In the genomic region with DNA sequence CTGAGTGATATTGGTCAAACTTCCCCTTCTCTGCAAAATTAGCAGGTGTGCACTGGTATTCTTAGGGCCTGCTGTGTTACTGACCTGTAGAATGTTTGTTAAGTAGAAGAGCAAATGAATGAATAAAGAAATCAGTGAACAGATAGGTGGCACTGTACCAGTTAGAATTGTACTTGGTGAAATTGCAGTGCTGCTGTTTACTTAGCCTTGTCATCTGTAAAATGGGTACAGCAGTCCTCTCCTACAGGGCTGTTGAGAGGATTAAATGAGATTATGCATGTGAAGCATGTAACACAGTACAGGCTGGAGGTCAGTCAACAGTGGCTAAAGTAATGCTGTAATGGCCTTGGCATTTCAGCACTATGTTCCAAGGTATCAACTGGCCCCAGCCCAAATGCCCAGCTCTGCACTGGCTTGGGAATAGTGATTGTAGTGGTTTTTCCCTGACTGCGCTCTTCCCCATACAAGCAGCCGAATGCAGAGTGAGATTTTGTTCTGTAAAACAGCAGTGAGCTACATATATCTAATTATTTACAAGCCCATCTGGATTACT, we compare ENCODE assay signal across 5 cellular contexts.
TF ChIP-seq lines count a peak whose summit lies in the region.

No MANE protein-coding gene starts in this region.

TF ChIP-seq in SK-N-SH treated with all-trans-retinoic acid at 6 μM for 48 hours, 23 proteins besides CTCF, POLR2A, EP300 and RAD21:
- TF ChIP-seq ZNF70 (CRISPR knock-in tag; IDR thresholded peaks at IDR 0.05) (no peak), ZFP3 (CRISPR knock-in tag; IDR thresholded peaks at IDR 0.05) (peak; percentile 54; the same call in 1 of the 2 replicates), ARNTL (CRISPR knock-in tag; IDR thresholded peaks at IDR 0.05; ENCODE audit: borderline replicate concordance, low read depth) (no peak)
- TF ChIP-seq, protein P1, sequence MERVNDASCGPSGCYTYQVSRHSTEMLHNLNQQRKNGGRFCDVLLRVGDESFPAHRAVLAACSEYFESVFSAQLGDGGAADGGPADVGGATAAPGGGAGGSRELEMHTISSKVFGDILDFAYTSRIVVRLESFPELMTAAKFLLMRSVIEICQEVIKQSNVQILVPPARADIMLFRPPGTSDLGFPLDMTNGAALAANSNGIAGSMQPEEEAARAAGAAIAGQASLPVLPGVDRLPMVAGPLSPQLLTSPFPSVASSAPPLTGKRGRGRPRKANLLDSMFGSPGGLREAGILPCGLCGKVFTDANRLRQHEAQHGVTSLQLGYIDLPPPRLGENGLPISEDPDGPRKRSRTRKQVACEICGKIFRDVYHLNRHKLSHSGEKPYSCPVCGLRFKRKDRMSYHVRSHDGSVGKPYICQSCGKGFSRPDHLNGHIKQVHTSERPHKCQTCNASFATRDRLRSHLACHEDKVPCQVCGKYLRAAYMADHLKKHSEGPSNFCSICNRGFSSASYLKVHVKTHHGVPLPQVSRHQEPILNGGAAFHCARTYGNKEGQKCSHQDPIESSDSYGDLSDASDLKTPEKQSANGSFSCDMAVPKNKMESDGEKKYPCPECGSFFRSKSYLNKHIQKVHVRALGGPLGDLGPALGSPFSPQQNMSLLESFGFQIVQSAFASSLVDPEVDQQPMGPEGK (CRISPR knock-in tag; IDR thresholded peaks at IDR 0.05; ENCODE audit: borderline replicate concordance), result no peak
- TF ChIP-seq, protein P2, sequence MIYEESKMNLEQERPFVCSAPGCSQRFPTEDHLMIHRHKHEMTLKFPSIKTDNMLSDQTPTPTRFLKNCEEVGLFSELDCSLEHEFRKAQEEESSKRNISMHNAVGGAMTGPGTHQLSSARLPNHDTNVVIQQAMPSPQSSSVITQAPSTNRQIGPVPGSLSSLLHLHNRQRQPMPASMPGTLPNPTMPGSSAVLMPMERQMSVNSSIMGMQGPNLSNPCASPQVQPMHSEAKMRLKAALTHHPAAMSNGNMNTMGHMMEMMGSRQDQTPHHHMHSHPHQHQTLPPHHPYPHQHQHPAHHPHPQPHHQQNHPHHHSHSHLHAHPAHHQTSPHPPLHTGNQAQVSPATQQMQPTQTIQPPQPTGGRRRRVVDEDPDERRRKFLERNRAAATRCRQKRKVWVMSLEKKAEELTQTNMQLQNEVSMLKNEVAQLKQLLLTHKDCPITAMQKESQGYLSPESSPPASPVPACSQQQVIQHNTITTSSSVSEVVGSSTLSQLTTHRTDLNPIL (CRISPR knock-in tag; IDR thresholded peaks at IDR 0.05; ENCODE audit: low read depth), result no peak
TF ChIP-seq in SK-N-SH treated with all-trans-retinoic acid at 6 μM for 48 hours: peak in this region for 1.

TF ChIP-seq in SK-N-SH, 30 proteins besides CTCF, POLR2A, EP300 and RAD21 (continues in another document):
- TF ChIP-seq CHD2 (IDR thresholded peaks at IDR 0.05; ENCODE audit: low read length, partially characterized antibody) (no peak), RCOR1 (IDR thresholded peaks at IDR 0.05; ENCODE audit: low read length) (no peak), FOSL2 (IDR thresholded peaks at IDR 0.05; ENCODE audit: borderline replicate concordance, low read depth) (no peak), TCF12 (IDR thresholded peaks at IDR 0.05) (no peak)
- TF ChIP-seq, protein P3, sequence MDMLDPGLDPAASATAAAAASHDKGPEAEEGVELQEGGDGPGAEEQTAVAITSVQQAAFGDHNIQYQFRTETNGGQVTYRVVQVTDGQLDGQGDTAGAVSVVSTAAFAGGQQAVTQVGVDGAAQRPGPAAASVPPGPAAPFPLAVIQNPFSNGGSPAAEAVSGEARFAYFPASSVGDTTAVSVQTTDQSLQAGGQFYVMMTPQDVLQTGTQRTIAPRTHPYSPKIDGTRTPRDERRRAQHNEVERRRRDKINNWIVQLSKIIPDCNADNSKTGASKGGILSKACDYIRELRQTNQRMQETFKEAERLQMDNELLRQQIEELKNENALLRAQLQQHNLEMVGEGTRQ (IDR thresholded peaks at IDR 0.05; ENCODE audit: borderline replicate concordance, low read depth, low read length), result no peak
- TF ChIP-seq, protein P4, sequence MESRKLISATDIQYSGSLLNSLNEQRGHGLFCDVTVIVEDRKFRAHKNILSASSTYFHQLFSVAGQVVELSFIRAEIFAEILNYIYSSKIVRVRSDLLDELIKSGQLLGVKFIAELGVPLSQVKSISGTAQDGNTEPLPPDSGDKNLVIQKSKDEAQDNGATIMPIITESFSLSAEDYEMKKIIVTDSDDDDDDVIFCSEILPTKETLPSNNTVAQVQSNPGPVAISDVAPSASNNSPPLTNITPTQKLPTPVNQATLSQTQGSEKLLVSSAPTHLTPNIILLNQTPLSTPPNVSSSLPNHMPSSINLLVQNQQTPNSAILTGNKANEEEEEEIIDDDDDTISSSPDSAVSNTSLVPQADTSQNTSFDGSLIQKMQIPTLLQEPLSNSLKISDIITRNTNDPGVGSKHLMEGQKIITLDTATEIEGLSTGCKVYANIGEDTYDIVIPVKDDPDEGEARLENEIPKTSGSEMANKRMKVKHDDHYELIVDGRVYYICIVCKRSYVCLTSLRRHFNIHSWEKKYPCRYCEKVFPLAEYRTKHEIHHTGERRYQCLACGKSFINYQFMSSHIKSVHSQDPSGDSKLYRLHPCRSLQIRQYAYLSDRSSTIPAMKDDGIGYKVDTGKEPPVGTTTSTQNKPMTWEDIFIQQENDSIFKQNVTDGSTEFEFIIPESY (IDR thresholded peaks at IDR 0.05; ENCODE audit: borderline replicate concordance, low read depth), result no peak

TF ChIP-seq in HEK293, 187 proteins besides CTCF, POLR2A, EP300 and RAD21:
- TF ChIP-seq ZNF664 (tag by site-specific recombination; IDR thresholded peaks at IDR 0.05) (0 out of 2 replicates have a peak, but pooled peaks have one; percentile 21), ZNF174 (tag by site-specific recombination; IDR thresholded peaks at IDR 0.05) (no peak), ZNF837 (tag by site-specific recombination; IDR thresholded peaks at IDR 0.05) (no peak), ZBTB7A (tag by site-specific recombination; IDR thresholded peaks at IDR 0.05; ENCODE audit: low read depth) (no peak), PRDM1 (tag by site-specific recombination; IDR thresholded peaks at IDR 0.05) (no peak)
- TF ChIP-seq, protein P5, sequence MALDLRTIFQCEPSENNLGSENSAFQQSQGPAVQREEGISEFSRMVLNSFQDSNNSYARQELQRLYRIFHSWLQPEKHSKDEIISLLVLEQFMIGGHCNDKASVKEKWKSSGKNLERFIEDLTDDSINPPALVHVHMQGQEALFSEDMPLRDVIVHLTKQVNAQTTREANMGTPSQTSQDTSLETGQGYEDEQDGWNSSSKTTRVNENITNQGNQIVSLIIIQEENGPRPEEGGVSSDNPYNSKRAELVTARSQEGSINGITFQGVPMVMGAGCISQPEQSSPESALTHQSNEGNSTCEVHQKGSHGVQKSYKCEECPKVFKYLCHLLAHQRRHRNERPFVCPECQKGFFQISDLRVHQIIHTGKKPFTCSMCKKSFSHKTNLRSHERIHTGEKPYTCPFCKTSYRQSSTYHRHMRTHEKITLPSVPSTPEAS (tag by site-specific recombination; IDR thresholded peaks at IDR 0.05), result no peak
TF ChIP-seq in HEK293: peak in this region for 1.

TF ChIP-seq in GM12878, 131 proteins besides CTCF, POLR2A, EP300 and RAD21:
- no peak for TF ChIP-seq JUND (IDR thresholded peaks at IDR 0.05; ENCODE audit: low read depth, low read length)
- no peak for TF ChIP-seq IKZF1 (conservative IDR thresholded peaks at IDR 0.05)
TF ChIP-seq in GM12878: peak in this region for 0.

TF ChIP-seq in HepG2, 621 proteins besides CTCF, POLR2A, EP300 and RAD21:
- peak; percentile 92 for TF ChIP-seq ZNF629 (CRISPR knock-in tag; conservative IDR thresholded peaks at IDR 0.05)
- TF ChIP-seq, protein P6, sequence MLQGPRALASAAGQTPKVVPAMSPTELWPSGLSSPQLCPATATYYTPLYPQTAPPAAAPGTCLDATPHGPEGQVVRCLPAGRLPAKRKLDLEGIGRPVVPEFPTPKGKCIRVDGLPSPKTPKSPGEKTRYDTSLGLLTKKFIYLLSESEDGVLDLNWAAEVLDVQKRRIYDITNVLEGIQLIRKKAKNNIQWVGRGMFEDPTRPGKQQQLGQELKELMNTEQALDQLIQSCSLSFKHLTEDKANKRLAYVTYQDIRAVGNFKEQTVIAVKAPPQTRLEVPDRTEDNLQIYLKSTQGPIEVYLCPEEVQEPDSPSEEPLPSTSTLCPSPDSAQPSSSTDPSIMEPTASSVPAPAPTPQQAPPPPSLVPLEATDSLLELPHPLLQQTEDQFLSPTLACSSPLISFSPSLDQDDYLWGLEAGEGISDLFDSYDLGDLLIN (CRISPR knock-in tag; IDR thresholded peaks at IDR 0.05; ENCODE audit: borderline replicate concordance), result no peak
TF ChIP-seq in HepG2: peak in this region for 1.
